Comparison of ENCODE assay signal across 8 cellular contexts in genomic region chr20:32539817-32540675, GRCh38. TPM values are rescaled to one million over a fixed set of nuclear protein-coding genes. Genes with fewer than 3 reads are reported as not detected.
A peak's percentile ranks its signal among the peaks of the same experiment; 100 is the strongest.
DNase-seq lines count a peak whose midpoint lies in the region; ATAC-seq and TF ChIP-seq lines count a peak whose summit lies in the region.

No MANE protein-coding gene starts in this region.

- H3K27me3 ChIP-seq in Loucy (ENCODE audit: insufficient read depth, low read length, poor library complexity, severe bottlenecking), result no peaks in the 10 kb centered on the region
- H3K27me3 ChIP-seq in esophagus squamous epithelium, result peaks cover 0 to 41% (median 0%) of the 10 kb centered on the region in 4 donors
- no peaks in the 10 kb centered on the region for H3K27me3 ChIP-seq in HAP-1 (ENCODE audit: low read depth)

- peaks cover 63% of the 10 kb centered on the region for H3K4me1 ChIP-seq in Loucy (ENCODE audit: insufficient read depth, low read length, poor library complexity, severe bottlenecking)
- H3K4me1 ChIP-seq in esophagus squamous epithelium, result peaks cover 23 to 56% (median 25%) of the 10 kb centered on the region in 3 donors
- peaks cover 12% of the 10 kb centered on the region for H3K4me1 ChIP-seq in HAP-1

- no peaks in the 10 kb centered on the region for H3K9me2 ChIP-seq in Loucy (replicated peaks; ENCODE audit: low read depth, low read length)

- no peak overlapping the region for H2AFZ ChIP-seq in Loucy (ENCODE audit: low read length)

- H3K9me3 Mint-ChIP-seq in activated CD8-positive, alpha-beta T cell treated with anti-CD3 and anti-CD28 coated beads, Interleukin-2, amount 10 ng/mL, durations not matched to agents 7 days and 5 days (ENCODE audit: insufficient read depth), result no peaks in the 10 kb centered on the region

- intact Hi-C loops in esophagus squamous epithelium (cut with DNase I), result no loop called here

- WGBS in esophagus squamous epithelium, 2 donors, result 43 to 61% methylated on average over 5 to 12 of the region's 13 CpGs

- POLR2A ChIA-PET in activated CD8-positive, alpha-beta T cell treated with anti-CD3 and anti-CD28 coated beads, Interleukin-2, amount 10 ng/mL, durations not matched to agents 7 days and 5 days (lab: Charles Lee), result interaction anchor here (0.7 to 9.1 kb wide), 15 partner anchors 9 to 223 kb away, joined by 3 to 145 read pairs (median 4); partner anchors contain the start of gene NOL4L

- no peak for TF ChIP-seq POLR2A in esophagus squamous epithelium (IDR thresholded peaks at IDR 0.05)

- H3K36me3 ChIP-seq in Loucy (ENCODE audit: insufficient read depth, low read length) (no peaks in the 10 kb centered on the region; the same call in 1 of the 2 replicates), esophagus squamous epithelium (no peaks in the 10 kb centered on the region), HAP-1 (replicated peaks) (no peaks in the 10 kb centered on the region)

- peak overlapping the region; percentile 98 for H3K4me2 ChIP-seq in Loucy (ENCODE audit: low read depth, low read length, poor library complexity, severe bottlenecking)

- H3K27ac Mint-ChIP-seq in activated CD8-positive, alpha-beta T cell treated with anti-CD3 and anti-CD28 coated beads, Interleukin-2, amount 10 ng/mL, durations not matched to agents 7 days and 5 days, result peak overlapping the region; percentile 97

- H3K79me2 ChIP-seq in Loucy (ENCODE audit: insufficient read depth, low read length), result peaks cover 86% of the 10 kb centered on the region

- H3F3A ChIP-seq in Loucy (ENCODE audit: low read depth), result peaks cover 26% of the 10 kb centered on the region

- H3K27ac ChIP-seq in esophagus squamous epithelium, result peak overlapping the region in 3 of 4 donors; percentile 29 to 79 (median 71)

- H3K27me3 Mint-ChIP-seq in activated CD8-positive, alpha-beta T cell treated with anti-CD3 and anti-CD28 coated beads, Interleukin-2, amount 10 ng/mL, durations not matched to agents 7 days and 5 days (ENCODE audit: low read depth), result no peaks in the 10 kb centered on the region

- H3K9me3 ChIP-seq in Loucy (ENCODE audit: insufficient read depth, low read depth, low read length) (no peaks in the 10 kb centered on the region), esophagus squamous epithelium (no peaks in the 10 kb centered on the region), HAP-1 (no peaks in the 10 kb centered on the region)

- peak overlapping the region; percentile 63 for H3K4me3 ChIP-seq in Loucy (ENCODE audit: low read length, poor library complexity, severe bottlenecking)
- H3K4me3 ChIP-seq in esophagus squamous epithelium, result no peak overlapping the region
- H3K4me3 ChIP-seq in HAP-1, result no peak overlapping the region

- H3K4me1 Mint-ChIP-seq in activated CD8-positive, alpha-beta T cell treated with anti-CD3 and anti-CD28 coated beads, Interleukin-2, amount 10 ng/mL, durations not matched to agents 7 days and 5 days (ENCODE audit: low read depth), result peaks cover 68% of the 10 kb centered on the region

- in situ Hi-C loops in HAP-1 (cut with MboI; ENCODE audit: low sequenced_read_pairs), result no loop called here

- peak; percentile 50 for ATAC-seq in activated CD8-positive, alpha-beta T cell treated with anti-CD3 and anti-CD28 coated beads, Interleukin-2, amount 10 ng/mL, durations not matched to agents 7 days and 5 days
- ATAC-seq in HG03571 (IDR thresholded peaks at IDR 0.05; ENCODE audit: unreplicated experiment), result no peak
- no peak for ATAC-seq in HG02763 (IDR thresholded peaks at IDR 0.05; ENCODE audit: unreplicated experiment)
- ATAC-seq in GM21360 (IDR thresholded peaks at IDR 0.05; ENCODE audit: unreplicated experiment), result no peak

- CTCF ChIA-PET in activated CD8-positive, alpha-beta T cell treated with anti-CD3 and anti-CD28 coated beads, Interleukin-2, amount 10 ng/mL, durations not matched to agents 7 days and 5 days (lab: Charles Lee), result interaction anchor here (0.9 to 12.0 kb wide), 7 partner anchors 12 to 113 kb away, joined by 3 to 241 read pairs (median 7); no protein-coding TSS in a partner anchor

- H3K9ac ChIP-seq in Loucy (ENCODE audit: low read depth, low read length, poor library complexity, severe bottlenecking), result peak overlapping the region; percentile 85

- peak overlapping the region; percentile 73 for H3K4me3 Mint-ChIP-seq in activated CD8-positive, alpha-beta T cell treated with anti-CD3 and anti-CD28 coated beads, Interleukin-2, amount 10 ng/mL, durations not matched to agents 7 days and 5 days

- peaks cover 4% of the 10 kb centered on the region for H4K20me1 ChIP-seq in Loucy (ENCODE audit: insufficient read depth, low read length, poor library complexity, severe bottlenecking)

- peak; percentile 44 for TF ChIP-seq CTCF in Loucy (conservative IDR thresholded peaks at IDR 0.05; ENCODE audit: low read length)
- TF ChIP-seq CTCF in esophagus squamous epithelium (IDR thresholded peaks at IDR 0.05), result no peak

- peaks cover 21% of the 10 kb centered on the region for H3K36me3 Mint-ChIP-seq in activated CD8-positive, alpha-beta T cell treated with anti-CD3 and anti-CD28 coated beads, Interleukin-2, amount 10 ng/mL, durations not matched to agents 7 days and 5 days (ENCODE audit: low read depth)

- peak; percentile 89 for DNase-seq in activated CD8-positive, alpha-beta T cell treated with anti-CD3 and anti-CD28 coated beads, Interleukin-2, amount 10 ng/mL, durations not matched to agents 7 days and 5 days
- no peak for DNase-seq in esophagus squamous epithelium (lab: John Stamatoyannopoulos, UW)
- peak; percentile 56 for DNase-seq in stimulated activated naive CD4-positive, alpha-beta T cell treated with Interleukin-2 at 50 U/mL for 16 hours (lab: John Stamatoyannopoulos, UW)
- no peak for DNase-seq in HAP-1 (ENCODE audit: low spot score in 2 of 2)

RNA-seq across cellular contexts. Expression of gene NOL4L, which starts 45.1 kb away (rescaled TPM):
- total RNA-seq in activated CD8-positive, alpha-beta T cell treated with anti-CD3 and anti-CD28 coated beads, Interleukin-2, amount 10 ng/mL, durations not matched to agents 7 days and 5 days, result 10 to 100 TPM; 22.2 to 24.5 TPM
- 1 to 10 TPM; 1.5 to 5.1 (median 3.0) TPM for total RNA-seq in esophagus squamous epithelium

Comparison
In these comparisons a context has a peak if more than half of its experiments do, and no peak if none do; other contexts are left out.
1. DNase-seq: peak in activated CD8-positive, alpha-beta T cell treated with anti-CD3 and anti-CD28 coated beads, Interleukin-2, amount 10 ng/mL, durations not matched to agents 7 days and 5 days (single experiment) and stimulated activated naive CD4-positive, alpha-beta T cell treated with Interleukin-2 at 50 U/mL for 16 hours (single experiment); none in esophagus squamous epithelium (single experiment) and HAP-1 (0 of 2).